ENCODE assay signal across 1 cellular context in the genomic region with DNA sequence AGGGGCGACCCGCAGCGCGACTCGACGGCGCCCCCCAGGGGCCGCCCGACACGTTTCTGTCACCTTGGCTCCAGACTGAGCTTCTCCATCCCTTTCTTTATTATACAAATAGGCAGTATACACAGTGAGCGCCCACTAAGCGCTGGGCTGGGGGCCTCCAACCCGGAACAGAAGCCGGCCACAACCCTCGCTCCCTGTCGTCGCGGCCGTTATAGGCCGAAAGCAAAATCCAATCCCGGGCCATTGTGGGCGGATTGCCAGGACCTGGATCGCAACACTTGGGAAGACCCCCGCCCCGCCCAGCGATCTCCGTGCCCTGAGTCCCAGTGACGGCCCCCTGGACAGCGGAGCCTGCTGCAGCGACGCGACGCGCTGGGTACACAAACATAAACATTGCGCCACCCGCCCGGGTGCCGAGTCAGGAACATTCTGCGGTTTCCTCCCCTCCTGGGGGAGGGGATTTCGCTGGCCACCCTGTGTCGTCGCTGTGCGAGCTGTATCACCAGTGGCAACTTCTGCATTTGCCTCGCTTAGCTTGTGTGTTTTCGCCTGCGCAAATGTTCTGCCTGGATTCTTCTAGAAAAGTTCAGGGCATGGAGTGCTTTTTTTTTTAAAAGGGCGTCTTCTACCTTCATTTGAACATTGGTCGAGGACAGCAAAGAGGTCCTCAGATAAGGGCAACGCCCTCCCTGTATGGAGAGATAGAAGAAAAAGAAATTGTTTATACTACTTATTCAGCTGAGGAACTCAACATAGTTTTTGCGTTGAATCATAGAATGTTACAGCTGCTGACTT.
A peak's percentile ranks its signal among the peaks of the same experiment; 100 is the strongest.
TF ChIP-seq lines count a peak whose summit lies in the region.

No MANE protein-coding gene starts in this region.

TF ChIP-seq in K562, 482 proteins besides CTCF, POLR2A, EP300 and RAD21 (continued from another document and continues in another):
- TF ChIP-seq CREB3L1 (IDR thresholded peaks at IDR 0.05; ENCODE audit: borderline replicate concordance, low read depth), result peak; percentile 63; the same call in 1 of the 2 replicates
- TF ChIP-seq TAF15 (IDR thresholded peaks at IDR 0.05; ENCODE audit: low read depth, low read length), result no peak
- TF ChIP-seq HINFP (tag; conservative IDR thresholded peaks at IDR 0.05; ENCODE audit: low read depth), result no peak
- peak; percentile 41; the same call in 1 of the 2 replicates for TF ChIP-seq NR2F6 (CRISPR knock-in tag; IDR thresholded peaks at IDR 0.05)
- no peak for TF ChIP-seq THRB (CRISPR knock-in tag; conservative IDR thresholded peaks at IDR 0.05)
- TF ChIP-seq E2F1 (CRISPR knock-in tag; IDR thresholded peaks at IDR 0.05), result no peak
- TF ChIP-seq TEAD1 (CRISPR knock-in tag; IDR thresholded peaks at IDR 0.05), result peak; percentile 88 to 98
- TF ChIP-seq KAT7 (CRISPR knock-in tag; IDR thresholded peaks at IDR 0.05; ENCODE audit: borderline replicate concordance), result no peak
- TF ChIP-seq MYC (IDR thresholded peaks at IDR 0.05; ENCODE audit: low read depth, low read length), result peak; percentile 76
- no peak for TF ChIP-seq MYC (CRISPR knock-in tag; IDR thresholded peaks at IDR 0.05; ENCODE audit: borderline replicate concordance, low read depth)
- no peak for TF ChIP-seq ZNF354B (CRISPR knock-in tag; IDR thresholded peaks at IDR 0.05)
- no peak for TF ChIP-seq TCFL5 (CRISPR knock-in tag; conservative IDR thresholded peaks at IDR 0.05)
- TF ChIP-seq ZNF143 (CRISPR knock-in tag; IDR thresholded peaks at IDR 0.05), result no peak
- TF ChIP-seq CHD1 (IDR thresholded peaks at IDR 0.05; ENCODE audit: low read length), result no peak
- TF ChIP-seq MCM5 (IDR thresholded peaks at IDR 0.05; ENCODE audit: low read depth), result no peak
- no peak; the same call in 1 of the 2 replicates for TF ChIP-seq ZNF583 (CRISPR knock-in tag; IDR thresholded peaks at IDR 0.05)
- no peak for TF ChIP-seq ZNF398 (CRISPR knock-in tag; IDR thresholded peaks at IDR 0.05)
- TF ChIP-seq, protein P1, sequence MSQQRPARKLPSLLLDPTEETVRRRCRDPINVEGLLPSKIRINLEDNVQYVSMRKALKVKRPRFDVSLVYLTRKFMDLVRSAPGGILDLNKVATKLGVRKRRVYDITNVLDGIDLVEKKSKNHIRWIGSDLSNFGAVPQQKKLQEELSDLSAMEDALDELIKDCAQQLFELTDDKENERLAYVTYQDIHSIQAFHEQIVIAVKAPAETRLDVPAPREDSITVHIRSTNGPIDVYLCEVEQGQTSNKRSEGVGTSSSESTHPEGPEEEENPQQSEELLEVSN (IDR thresholded peaks at IDR 0.05; ENCODE audit: borderline replicate concordance in 1 of 2, extremely low read depth in 1 of 2, insufficient read depth in 1 of 2, insufficient read length in 1 of 2, low read depth in 1 of 2, low read length in 1 of 2, poor library complexity in 1 of 2, severe bottlenecking in 1 of 2), result peak; percentile 62 to 83
- no peak for TF ChIP-seq MIER1 (IDR thresholded peaks at IDR 0.05; ENCODE audit: low read depth)
- peak; percentile 46; the same call in 1 of the 2 replicates for TF ChIP-seq MTA1 (IDR thresholded peaks at IDR 0.05; ENCODE audit: borderline replicate concordance)
- TF ChIP-seq YBX1 (IDR thresholded peaks at IDR 0.05), result no peak
- TF ChIP-seq HSF4 (CRISPR knock-in tag; IDR thresholded peaks at IDR 0.05; ENCODE audit: borderline replicate concordance), result no peak
- TF ChIP-seq KDM1A (IDR thresholded peaks at IDR 0.05), result peak in 1 of 2 experiments; percentile 4; a peak in 2 of 4 replicates
- TF ChIP-seq NR2C1 (IDR thresholded peaks at IDR 0.05), result no peak
- TF ChIP-seq NR2C1 (tag; IDR thresholded peaks at IDR 0.05), result no peak
- no peak for TF ChIP-seq ZNF444 (CRISPR knock-in tag; IDR thresholded peaks at IDR 0.05)
- TF ChIP-seq NR4A1 (CRISPR knock-in tag; IDR thresholded peaks at IDR 0.05), result no peak
- TF ChIP-seq NR4A1 (tag; IDR thresholded peaks at IDR 0.05), result peak; percentile 63; the same call in 1 of the 2 replicates
- no peak for TF ChIP-seq ZNF57 (CRISPR knock-in tag; IDR thresholded peaks at IDR 0.05)
- TF ChIP-seq PHF8 (IDR thresholded peaks at IDR 0.05; ENCODE audit: borderline replicate concordance, low read length), result peak; percentile 48; the same call in 1 of the 2 replicates
- no peak for TF ChIP-seq RBM34 (IDR thresholded peaks at IDR 0.05; ENCODE audit: borderline replicate concordance, insufficient read depth, low read length)
- TF ChIP-seq HMGXB4 (CRISPR knock-in tag; IDR thresholded peaks at IDR 0.05), result no peak
- no peak for TF ChIP-seq SRSF9 (IDR thresholded peaks at IDR 0.05; ENCODE audit: borderline replicate concordance, low read depth, low read length)
- TF ChIP-seq, protein P2, sequence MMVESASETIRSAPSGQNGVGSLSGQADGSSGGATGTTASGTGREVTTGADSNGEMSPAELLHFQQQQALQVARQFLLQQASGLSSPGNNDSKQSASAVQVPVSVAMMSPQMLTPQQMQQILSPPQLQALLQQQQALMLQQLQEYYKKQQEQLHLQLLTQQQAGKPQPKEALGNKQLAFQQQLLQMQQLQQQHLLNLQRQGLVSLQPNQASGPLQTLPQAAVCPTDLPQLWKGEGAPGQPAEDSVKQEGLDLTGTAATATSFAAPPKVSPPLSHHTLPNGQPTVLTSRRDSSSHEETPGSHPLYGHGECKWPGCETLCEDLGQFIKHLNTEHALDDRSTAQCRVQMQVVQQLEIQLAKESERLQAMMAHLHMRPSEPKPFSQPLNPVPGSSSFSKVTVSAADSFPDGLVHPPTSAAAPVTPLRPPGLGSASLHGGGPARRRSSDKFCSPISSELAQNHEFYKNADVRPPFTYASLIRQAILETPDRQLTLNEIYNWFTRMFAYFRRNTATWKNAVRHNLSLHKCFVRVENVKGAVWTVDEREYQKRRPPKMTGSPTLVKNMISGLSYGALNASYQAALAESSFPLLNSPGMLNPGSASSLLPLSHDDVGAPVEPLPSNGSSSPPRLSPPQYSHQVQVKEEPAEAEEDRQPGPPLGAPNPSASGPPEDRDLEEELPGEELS (CRISPR knock-in tag; IDR thresholded peaks at IDR 0.05; ENCODE audit: borderline replicate concordance), result peak; percentile 60; the same call in 1 of the 2 replicates
- TF ChIP-seq STAG1 (CRISPR knock-in tag; IDR thresholded peaks at IDR 0.05; ENCODE audit: borderline replicate concordance), result no peak
- TF ChIP-seq RNF2 (IDR thresholded peaks at IDR 0.05), result peak; percentile 97
- no peak for TF ChIP-seq BCL6 (CRISPR knock-in tag; IDR thresholded peaks at IDR 0.05)
- no peak for TF ChIP-seq ZNF77 (CRISPR knock-in tag; IDR thresholded peaks at IDR 0.05)
- no peak for TF ChIP-seq ARID3A (IDR thresholded peaks at IDR 0.05; ENCODE audit: borderline replicate concordance, low read depth, low read length)
- no peak for TF ChIP-seq CHCHD3 (CRISPR knock-in tag; IDR thresholded peaks at IDR 0.05)
- TF ChIP-seq HNRNPK (IDR thresholded peaks at IDR 0.05; ENCODE audit: low read depth, low read length, poor library complexity, severe bottlenecking), result no peak
- peak; percentile 77 for TF ChIP-seq FOSL1 (tag; conservative IDR thresholded peaks at IDR 0.05)
- TF ChIP-seq, protein P3, sequence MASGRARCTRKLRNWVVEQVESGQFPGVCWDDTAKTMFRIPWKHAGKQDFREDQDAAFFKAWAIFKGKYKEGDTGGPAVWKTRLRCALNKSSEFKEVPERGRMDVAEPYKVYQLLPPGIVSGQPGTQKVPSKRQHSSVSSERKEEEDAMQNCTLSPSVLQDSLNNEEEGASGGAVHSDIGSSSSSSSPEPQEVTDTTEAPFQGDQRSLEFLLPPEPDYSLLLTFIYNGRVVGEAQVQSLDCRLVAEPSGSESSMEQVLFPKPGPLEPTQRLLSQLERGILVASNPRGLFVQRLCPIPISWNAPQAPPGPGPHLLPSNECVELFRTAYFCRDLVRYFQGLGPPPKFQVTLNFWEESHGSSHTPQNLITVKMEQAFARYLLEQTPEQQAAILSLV (tag; IDR thresholded peaks at IDR 0.05), result 0 out of 2 replicates have a peak, but pooled peaks have one; percentile 13
- TF ChIP-seq ZC3H4 (CRISPR knock-in tag; IDR thresholded peaks at IDR 0.05; ENCODE audit: borderline replicate concordance), result no peak
